Comparison of ENCODE assay signal across 10 cellular contexts in genomic region chr12:9738906-9739305, GRCh38. TPM values are rescaled to one million over a fixed set of nuclear protein-coding genes. Genes with fewer than 3 reads are reported as not detected.
DNase-seq lines count a peak whose midpoint lies in the region; ATAC-seq and TF ChIP-seq lines count a peak whose summit lies in the region.
"Not testable (repeated sequence)": the region's sequence is repeated elsewhere in the genome, so short reads cannot be mapped to it uniquely, and the experiment has no call there.
"Had no signal": no experiment of that assay in that cellular context is flagged by ENCODE, and none has a peak within 500 bp of the region (broad histone marks: within the 10 kb centered on the region; RNA-seq: fewer than 3 reads in every experiment).

No MANE protein-coding gene starts in this region.

- TF ChIP-seq CTCF in GM23338 (conservative IDR thresholded peaks at IDR 0.05; ENCODE audit: low read depth in 2 of 2); natural killer cell (IDR thresholded peaks at IDR 0.05): not testable (repeated sequence)

- H3K4me1 ChIP-seq in CD4-positive, CD25-positive, alpha-beta regulatory T cell (ENCODE audit: control insufficient read depth, insufficient read depth, low read length, poor library complexity, severe bottlenecking) = peaks cover 48% of the 10 kb centered on the region
- not testable (repeated sequence) for H3K4me1 ChIP-seq in GM23338 (ENCODE audit: insufficient read depth)

- H3K36me3 ChIP-seq in CD4-positive, CD25-positive, alpha-beta regulatory T cell (ENCODE audit: control insufficient read depth, insufficient read depth, low read length); GM23338 (ENCODE audit: insufficient read depth): not testable (repeated sequence)

- POLR2A ChIA-PET in T-cell (lab: Charles Lee) = interaction anchor here in 1 of 2 donors (0.6 kb wide), 1 partner anchor 20 kb away, joined by 3 read pairs; no protein-coding TSS in a partner anchor
- POLR2A ChIA-PET in activated CD4-positive, alpha-beta memory T cell treated with anti-CD3 and anti-CD28 coated beads for 36 hours (lab: Charles Lee) = interaction anchor here (0.6 kb wide), 1 partner anchor 83 kb away, joined by 4 read pairs; no protein-coding TSS in a partner anchor

- not testable (repeated sequence) for DNase-seq in CD4-positive, CD25-positive, alpha-beta regulatory T cell; GM23338 (ENCODE audit: low spot score); T-cell; activated CD4-positive, alpha-beta memory T cell treated with anti-CD3 and anti-CD28 coated beads for 36 hours; activated naive CD4-positive, alpha-beta T cell treated with anti-CD3 and anti-CD28 coated beads for 36 hours; natural killer cell
- DNase-seq in stimulated activated naive CD8-positive, alpha-beta T cell treated with anti-CD3 and anti-CD28 coated beads, Interleukin-15, amount 100 ng/mL, for 72 hours = peak in 1 of 2 donors; percentile 35

- not testable (repeated sequence) for H3F3A ChIP-seq in GM23338 (replicated peaks; ENCODE audit: low read depth)

- not testable (repeated sequence) for H3K79me2 ChIP-seq in GM23338 (replicated peaks; ENCODE audit: insufficient read depth)

- not testable (repeated sequence) for H3K27me3 ChIP-seq in CD4-positive, CD25-positive, alpha-beta regulatory T cell (ENCODE audit: control insufficient read depth, insufficient read depth, low read length); GM23338 (ENCODE audit: insufficient read depth)

- peaks cover 35 to 65% (median 46%) of the 10 kb centered on the region in 4 donors for H3K4me1 Mint-ChIP-seq in CD4-positive, CD25-positive, alpha-beta regulatory T cell
- not testable (repeated sequence) for H3K4me1 Mint-ChIP-seq in GM23338
- peaks cover 61 to 68% (median 67%) of the 10 kb centered on the region in 3 donors for H3K4me1 Mint-ChIP-seq in T-cell
- peaks cover 66% of the 10 kb centered on the region for H3K4me1 Mint-ChIP-seq in activated CD4-positive, alpha-beta memory T cell treated with anti-CD3 and anti-CD28 coated beads for 36 hours (ENCODE audit: low read depth)
- H3K4me1 Mint-ChIP-seq in activated naive CD4-positive, alpha-beta T cell treated with anti-CD3 and anti-CD28 coated beads for 36 hours (ENCODE audit: low read depth) = peaks cover 64% of the 10 kb centered on the region
- peaks cover 65% of the 10 kb centered on the region for H3K4me1 Mint-ChIP-seq in dendritic cell treated with granulocyte-macrophage colony-stimulating factor and Interleukin-4, amounts not matched to agents 40 ng/mL and 50 ng/mL, for 4 days (ENCODE audit: low read depth)
- peaks cover 53 to 55% of the 10 kb centered on the region in 2 donors for H3K4me1 Mint-ChIP-seq in natural killer cell
- peaks cover 72% of the 10 kb centered on the region for H3K4me1 Mint-ChIP-seq in stimulated activated naive CD8-positive, alpha-beta T cell treated with anti-CD3 and anti-CD28 coated beads, Interleukin-15, amount 100 ng/mL, for 72 hours

- CTCF ChIA-PET in T-cell (lab: Charles Lee) = interaction anchor here in 1 of 2 donors (1.1 kb wide), 1 partner anchor 12 kb away, joined by 3 read pairs; no protein-coding TSS in a partner anchor
- CTCF ChIA-PET in activated CD4-positive, alpha-beta memory T cell treated with anti-CD3 and anti-CD28 coated beads for 36 hours (lab: Charles Lee) = not testable (repeated sequence)
- CTCF ChIA-PET in activated naive CD4-positive, alpha-beta T cell treated with anti-CD3 and anti-CD28 coated beads for 36 hours (lab: Charles Lee) = interaction anchor here (1.2 kb wide), 1 partner anchor 31 kb away, joined by 5 read pairs; no protein-coding TSS in a partner anchor

- H3K4me3 ChIP-seq in CD4-positive, CD25-positive, alpha-beta regulatory T cell (ENCODE audit: low read depth, low read length) = not testable (repeated sequence)
- peak overlapping the region; percentile 48; the same call in 1 of the 2 replicates for H3K4me3 ChIP-seq in GM23338

- peak overlapping the region; percentile 86 to 94 (median 87) for H3K27ac Mint-ChIP-seq in CD4-positive, CD25-positive, alpha-beta regulatory T cell
- not testable (repeated sequence) for H3K27ac Mint-ChIP-seq in GM23338
- H3K27ac Mint-ChIP-seq in T-cell = peak overlapping the region; percentile 88 to 93
- peak overlapping the region; percentile 66 for H3K27ac Mint-ChIP-seq in activated CD4-positive, alpha-beta memory T cell treated with anti-CD3 and anti-CD28 coated beads for 36 hours
- peak overlapping the region; percentile 67 for H3K27ac Mint-ChIP-seq in activated naive CD4-positive, alpha-beta T cell treated with anti-CD3 and anti-CD28 coated beads for 36 hours
- H3K27ac Mint-ChIP-seq in dendritic cell treated with granulocyte-macrophage colony-stimulating factor and Interleukin-4, amounts not matched to agents 40 ng/mL and 50 ng/mL, for 4 days = peak overlapping the region; percentile 95
- peak overlapping the region; percentile 45 to 81 for H3K27ac Mint-ChIP-seq in natural killer cell
- H3K27ac Mint-ChIP-seq in stimulated activated naive CD8-positive, alpha-beta T cell treated with anti-CD3 and anti-CD28 coated beads, Interleukin-15, amount 100 ng/mL, for 72 hours = peak overlapping the region in 1 of 2 donors; percentile 43

- not testable (repeated sequence) for H3K9me2 ChIP-seq in GM23338 (ENCODE audit: insufficient read depth)

- ATAC-seq in CD4-positive, CD25-positive, alpha-beta regulatory T cell (ENCODE audit: low read depth in 2 of 2); GM23338; T-cell (replicated peaks in 1 of 4); natural killer cell; stimulated activated naive CD8-positive, alpha-beta T cell treated with anti-CD3 and anti-CD28 coated beads, Interleukin-15, amount 100 ng/mL, for 72 hours: not testable (repeated sequence)

- H3K9me3 ChIP-seq in CD4-positive, CD25-positive, alpha-beta regulatory T cell (ENCODE audit: control insufficient read depth in 2 of 2, low read length in 2 of 2) = not testable (repeated sequence)

- H3K27ac ChIP-seq in CD4-positive, CD25-positive, alpha-beta regulatory T cell (ENCODE audit: insufficient read depth, low read length, poor library complexity, severe bottlenecking); GM23338 (ENCODE audit: low read depth): not testable (repeated sequence)

- intact Hi-C loops in activated CD4-positive, alpha-beta memory T cell treated with anti-CD3 and anti-CD28 coated beads for 36 hours (cut with micrococcal nuclease) = loop anchor here (10.0 kb wide), 1 partner anchor 374 kb away; no protein-coding TSS in a partner anchor
- intact Hi-C loops in activated naive CD4-positive, alpha-beta T cell treated with anti-CD3 and anti-CD28 coated beads for 36 hours (cut with micrococcal nuclease); dendritic cell treated with granulocyte-macrophage colony-stimulating factor and Interleukin-4, amounts not matched to agents 40 ng/mL and 50 ng/mL, for 4 days (cut with micrococcal nuclease); natural killer cell (cut with micrococcal nuclease): not testable (repeated sequence)

- H3K36me3 Mint-ChIP-seq in CD4-positive, CD25-positive, alpha-beta regulatory T cell; GM23338 (ENCODE audit: low read depth); T-cell; activated CD4-positive, alpha-beta memory T cell treated with anti-CD3 and anti-CD28 coated beads for 36 hours; activated naive CD4-positive, alpha-beta T cell treated with anti-CD3 and anti-CD28 coated beads for 36 hours (ENCODE audit: low read depth); dendritic cell treated with granulocyte-macrophage colony-stimulating factor and Interleukin-4, amounts not matched to agents 40 ng/mL and 50 ng/mL, for 4 days (ENCODE audit: low read depth); natural killer cell: not testable (repeated sequence)

- not testable (repeated sequence) for H3K27me3 Mint-ChIP-seq in CD4-positive, CD25-positive, alpha-beta regulatory T cell; GM23338 (ENCODE audit: insufficient read depth, low read depth, poor library complexity); T-cell; activated CD4-positive, alpha-beta memory T cell treated with anti-CD3 and anti-CD28 coated beads for 36 hours; activated naive CD4-positive, alpha-beta T cell treated with anti-CD3 and anti-CD28 coated beads for 36 hours (ENCODE audit: low read depth); dendritic cell treated with granulocyte-macrophage colony-stimulating factor and Interleukin-4, amounts not matched to agents 40 ng/mL and 50 ng/mL, for 4 days; natural killer cell (ENCODE audit: low read depth in 2 of 2); stimulated activated naive CD8-positive, alpha-beta T cell treated with anti-CD3 and anti-CD28 coated beads, Interleukin-15, amount 100 ng/mL, for 72 hours

- not testable (repeated sequence) for H3K4me2 ChIP-seq in GM23338

- peak overlapping the region in 2 of 4 donors; percentile 44 to 83 for H3K4me3 Mint-ChIP-seq in CD4-positive, CD25-positive, alpha-beta regulatory T cell
- H3K4me3 Mint-ChIP-seq in GM23338 (peak overlapping the region; percentile 33; the same call in 1 of the 3 replicates), T-cell (peak overlapping the region; percentile 53 to 60 (median 56))
- peak overlapping the region; percentile 54 for H3K4me3 Mint-ChIP-seq in activated CD4-positive, alpha-beta memory T cell treated with anti-CD3 and anti-CD28 coated beads for 36 hours
- peak overlapping the region; percentile 38 for H3K4me3 Mint-ChIP-seq in activated naive CD4-positive, alpha-beta T cell treated with anti-CD3 and anti-CD28 coated beads for 36 hours
- H3K4me3 Mint-ChIP-seq in dendritic cell treated with granulocyte-macrophage colony-stimulating factor and Interleukin-4, amounts not matched to agents 40 ng/mL and 50 ng/mL, for 4 days; natural killer cell: not testable (repeated sequence)
- H3K4me3 Mint-ChIP-seq in stimulated activated naive CD8-positive, alpha-beta T cell treated with anti-CD3 and anti-CD28 coated beads, Interleukin-15, amount 100 ng/mL, for 72 hours = peak overlapping the region; percentile 70 to 72

- not testable (repeated sequence) for H3K9me3 Mint-ChIP-seq in CD4-positive, CD25-positive, alpha-beta regulatory T cell; GM23338; T-cell; activated CD4-positive, alpha-beta memory T cell treated with anti-CD3 and anti-CD28 coated beads for 36 hours; activated naive CD4-positive, alpha-beta T cell treated with anti-CD3 and anti-CD28 coated beads for 36 hours; dendritic cell treated with granulocyte-macrophage colony-stimulating factor and Interleukin-4, amounts not matched to agents 40 ng/mL and 50 ng/mL, for 4 days; natural killer cell; stimulated activated naive CD8-positive, alpha-beta T cell treated with anti-CD3 and anti-CD28 coated beads, Interleukin-15, amount 100 ng/mL, for 72 hours

- not testable (repeated sequence) for H2AFZ ChIP-seq in GM23338

- H4K20me1 ChIP-seq in GM23338 (replicated peaks; ENCODE audit: insufficient read depth) = not testable (repeated sequence)

RNA-seq across cellular contexts. Expression of gene CLECL1, which starts 6.0 kb away (rescaled TPM):
- total RNA-seq in CD4-positive, CD25-positive, alpha-beta regulatory T cell = 0.84 TPM
- not detected for polyA plus RNA-seq in CD4-positive, CD25-positive, alpha-beta regulatory T cell
- total RNA-seq in GM23338 (2014; rRNA removed; shearing (Covaris generic)) = not detected in 2 replicates
- polyA plus RNA-seq in GM23338 (2016; fragmentation: Nextera tagmentation; extraction: Ambion mirVana) = not detected in 2 replicates
- 1 to 10 TPM; 1.1 to 4.4 (median 2.9) TPM for total RNA-seq in T-cell
- 1 to 10 TPM; 6.5 to 7.4 TPM for total RNA-seq in activated CD4-positive, alpha-beta memory T cell treated with anti-CD3 and anti-CD28 coated beads for 36 hours
- total RNA-seq in activated naive CD4-positive, alpha-beta T cell treated with anti-CD3 and anti-CD28 coated beads for 36 hours = 1 to 10 TPM; 1.7 to 1.9 TPM
- total RNA-seq in natural killer cell = 1 to 10 TPM in 1 of 3 donors, under 1 TPM in 2; 0.64 to 1.5 (median 0.72) TPM
- total RNA-seq: A172, NCI-H460 had no signal

RNA-seq across cellular contexts. Expression of gene CD69, which starts 21.8 kb away (rescaled TPM):
- 1,130 TPM for total RNA-seq in CD4-positive, CD25-positive, alpha-beta regulatory T cell
- polyA plus RNA-seq in CD4-positive, CD25-positive, alpha-beta regulatory T cell = 100 to 1,000 TPM; 189 to 259 (median 222) TPM
- total RNA-seq in GM23338 (2014; rRNA removed; shearing (Covaris generic)) = not detected in 2 replicates
- polyA plus RNA-seq in GM23338 (2016; fragmentation: Nextera tagmentation; extraction: Ambion mirVana) = 0.12 TPM in 1 of 2 replicates, not detected in the other
- 100 to 1,000 TPM in 2 of 5 donors, 10 to 100 TPM in 3; 36.7 to 746 (median 39.4) TPM for total RNA-seq in T-cell
- 100 to 1,000 TPM; 118 to 120 TPM for total RNA-seq in activated CD4-positive, alpha-beta memory T cell treated with anti-CD3 and anti-CD28 coated beads for 36 hours
- total RNA-seq in activated naive CD4-positive, alpha-beta T cell treated with anti-CD3 and anti-CD28 coated beads for 36 hours = 100 to 1,000 TPM; 150 to 153 TPM
- total RNA-seq in natural killer cell = 1,000 to 10,000 TPM in 1 of 3 donors, 100 to 1,000 TPM in 2; 739 to 1,541 (median 990) TPM
- total RNA-seq: A172, NCI-H460 had no signal

Comparison
In these comparisons a context has a peak if more than half of its experiments do, and no peak if none do; other contexts are left out.
1. RNA of gene CD69, which starts 21.8 kb away (total RNA-seq): 1,130 TPM in CD4-positive, CD25-positive, alpha-beta regulatory T cell (single experiment), 739 to 1,541 TPM in natural killer cell, 150 to 153 TPM in activated naive CD4-positive, alpha-beta T cell treated with anti-CD3 and anti-CD28 coated beads for 36 hours, 118 to 120 TPM in activated CD4-positive, alpha-beta memory T cell treated with anti-CD3 and anti-CD28 coated beads for 36 hours and 36.7 to 746 TPM in T-cell; not detected in GM23338; every median in the first group is over 10 times any median in the second.